2 cellular contexts compared by ENCODE assay signal in genomic region chr1:1092890-1093609, GRCh38.
TF ChIP-seq lines count a peak whose summit lies in the region.

No MANE protein-coding gene starts in this region.

TF ChIP-seq in SK-N-SH, 30 proteins besides CTCF, POLR2A, EP300 and RAD21 (continued from another document):
- no peak for TF ChIP-seq TCF12 (IDR thresholded peaks at IDR 0.05)
- no peak for TF ChIP-seq TEAD4 (IDR thresholded peaks at IDR 0.05; ENCODE audit: borderline replicate concordance, insufficient read depth)
- TF ChIP-seq SIN3A (IDR thresholded peaks at IDR 0.05; ENCODE audit: borderline replicate concordance, low read depth, low read length), result no peak
- no peak for TF ChIP-seq POLR2AphosphoS5 (IDR thresholded peaks at IDR 0.05; ENCODE audit: low read depth, low read length)

TF ChIP-seq in SK-N-SH treated with all-trans-retinoic acid at 6 μM for 48 hours, 23 proteins besides CTCF, POLR2A, EP300 and RAD21 (continued from another document):
- TF ChIP-seq CREB5 (CRISPR knock-in tag; IDR thresholded peaks at IDR 0.05; ENCODE audit: low read depth) (no peak), RARB (CRISPR knock-in tag; IDR thresholded peaks at IDR 0.05) (no peak), ZFP3 (CRISPR knock-in tag; IDR thresholded peaks at IDR 0.05) (no peak), ZC3H10 (CRISPR knock-in tag; IDR thresholded peaks at IDR 0.05) (no peak), CSDC2 (CRISPR knock-in tag; IDR thresholded peaks at IDR 0.05) (no peak), BACH2 (CRISPR knock-in tag; IDR thresholded peaks at IDR 0.05; ENCODE audit: borderline replicate concordance) (no peak)
